Comparison of ENCODE assay signal across 7 cellular contexts in genomic region chr13:26837102-26837501, GRCh38.
"Had no signal": no experiment of that assay in that cellular context is flagged by ENCODE, and none has a peak within 500 bp of the region (broad histone marks: within the 10 kb centered on the region; RNA-seq: fewer than 3 reads in every experiment).

No MANE protein-coding gene starts in this region.

- DNase-seq: GM23248, GOT3, H7, HFFc6, IMR-90 had no signal

- H3K4me3 ChIP-seq: GM23248, HAP-1 had no signal

- ATAC-seq: HCT116 had no signal

- H3K9me3 Mint-ChIP-seq: HFFc6 had no signal

- H3K4me3 Mint-ChIP-seq: HFFc6 had no signal

- H3K27ac Mint-ChIP-seq: HFFc6 had no signal

- H3K27ac ChIP-seq: GM23248 had no signal
